15 cellular contexts compared by ENCODE assay signal in genomic region chr13:46595918-46596315, GRCh38. TPM values are rescaled to one million over a fixed set of nuclear protein-coding genes. Genes with fewer than 3 reads are reported as not detected.
DNase-seq lines count a peak whose midpoint lies in the region; ATAC-seq, FAIRE-seq and TF ChIP-seq lines count a peak whose summit lies in the region.
"Had no signal": no experiment of that assay in that cellular context is flagged by ENCODE, and none has a peak within 500 bp of the region (broad histone marks: within the 10 kb centered on the region; RNA-seq: fewer than 3 reads in every experiment).

No MANE protein-coding gene starts in this region.

- peaks cover 96% of the 10 kb centered on the region for H3K79me2 ChIP-seq in OCI-LY7 (ENCODE audit: insufficient read depth, low read depth, low read length)

- DNase-seq in GM12892 (ENCODE audit: insufficient read length) (no peak), OCI-LY7 (ENCODE audit: low spot score) (no peak), esophagus squamous epithelium (lab: John Stamatoyannopoulos, UW) (no peak), stomach (no peak), NCI-H1092 treated with DMSO at 0.1 percent for 48 hours (lab: John Stamatoyannopoulos, UW) (no peak), dermis blood vessel endothelial cell (no peak), glutamatergic neuron (no peak)
- DNase-seq: activated CD4-positive, alpha-beta T cell treated with anti-CD3 and anti-CD28 coated beads for 4 hours; body of pancreas; H7; mucosa of descending colon; NCI-H2227 treated with DMSO at 0.1 percent for 48 hours had no signal

- H4K20me1 ChIP-seq in OCI-LY7 (ENCODE audit: insufficient read depth, low read length): no peaks in the 10 kb centered on the region

- H3K4me1 Mint-ChIP-seq in glutamatergic neuron (ENCODE audit: low read depth, unreplicated experiment): peaks cover 18% of the 10 kb centered on the region

- H3K4me3 ChIP-seq in OCI-LY7 (ENCODE audit: low read depth, low read length, poor library complexity, severe bottlenecking) (peak overlapping the region; percentile 58), esophagus squamous epithelium (no peak overlapping the region), stomach (no peak overlapping the region)
- H3K4me3 ChIP-seq: body of pancreas, K562, mucosa of descending colon, smooth muscle cell had no signal

- no peak overlapping the region for H3K27ac Mint-ChIP-seq in glutamatergic neuron (ENCODE audit: unreplicated experiment)

- H3K36me3 ChIP-seq in OCI-LY7 (ENCODE audit: insufficient read depth, low read length) (peaks cover 4% of the 10 kb centered on the region; the same call in 1 of the 2 replicates), esophagus squamous epithelium (no peaks in the 10 kb centered on the region), stomach (no peaks in the 10 kb centered on the region)

- intact Hi-C loops in OCI-LY7 (cut with micrococcal nuclease; ENCODE audit: unreplicated experiment) (loop anchor here (1.0 to 5.0 kb wide), 4 partner anchors 42 to 414 kb away; partner anchors contain the start of genes LCP1 and RUBCNL), esophagus squamous epithelium (cut with DNase I) (no loop called here), stomach (cut with DNase I; ENCODE audit: low total_unique reads) (no loop called here)

- H3K4me1 ChIP-seq in OCI-LY7 (ENCODE audit: insufficient read depth, low read length, poor library complexity, severe bottlenecking) (peaks cover 99% of the 10 kb centered on the region), esophagus squamous epithelium (peaks cover 36 to 81% (median 43%) of the 10 kb centered on the region in 3 donors), stomach (peaks cover 59 to 100% (median 85%) of the 10 kb centered on the region in 4 donors)

- peak; percentile 27 for FAIRE-seq in GM12892 (lab: Jason Lieb, UNC)
- FAIRE-seq: K562 had no signal

- H3K27me3 ChIP-seq in esophagus squamous epithelium (no peaks in the 10 kb centered on the region), stomach (no peaks in the 10 kb centered on the region)
- H3K27me3 ChIP-seq: body of pancreas had no signal

- no TSS peak for BruUV-seq in OCI-LY7 (replicated peaks; lab: Mats Ljungman, UMichigan)

- H3K27ac ChIP-seq in OCI-LY7 (ENCODE audit: low read depth, low read length, poor library complexity, severe bottlenecking): peak overlapping the region; percentile 98
- peak overlapping the region; percentile 13 to 69 (median 45) for H3K27ac ChIP-seq in esophagus squamous epithelium
- peak overlapping the region in 4 of 5 donors; percentile 46 to 66 (median 56) for H3K27ac ChIP-seq in stomach

- WGBS in esophagus squamous epithelium, 2 donors: 37 to 46% methylated on average over 2 of the region's 2 CpGs
- WGBS in stomach, 5 donors: 45 to 67% (median 55%) methylated on average over 2 of the region's 2 CpGs

- no peak for TF ChIP-seq EP300 in stomach (IDR thresholded peaks at IDR 0.05)

- H3K9me2 ChIP-seq in OCI-LY7 (ENCODE audit: insufficient read depth, low read length): no peaks in the 10 kb centered on the region

- no peak overlapping the region for H3K4me3 Mint-ChIP-seq in glutamatergic neuron (ENCODE audit: unreplicated experiment)

- no peak overlapping the region for H2AFZ ChIP-seq in OCI-LY7 (ENCODE audit: low read length)

- peak overlapping the region; percentile 90 for H3K4me2 ChIP-seq in OCI-LY7 (ENCODE audit: low read length)
- H3K4me2 ChIP-seq: smooth muscle cell had no signal

- TF ChIP-seq POLR2A in GM12892 (IDR thresholded peaks at IDR 0.05; ENCODE audit: low read depth, low read length): no peak
- no peak for TF ChIP-seq POLR2A in esophagus squamous epithelium (IDR thresholded peaks at IDR 0.05)
- no peak for TF ChIP-seq POLR2A in stomach (IDR thresholded peaks at IDR 0.05)

- CTCF ChIA-PET in OCI-LY7 (lab: Charles Lee; ENCODE audit: unreplicated experiment): interaction anchor here (1.6 kb wide), 1 partner anchor 44 kb away, joined by 3 read pairs; no protein-coding TSS in a partner anchor

- H3K36me3 Mint-ChIP-seq in glutamatergic neuron (ENCODE audit: unreplicated experiment): no peaks in the 10 kb centered on the region

- H3K9me3 Mint-ChIP-seq in glutamatergic neuron (ENCODE audit: unreplicated experiment): no peaks in the 10 kb centered on the region

- no peak for TF ChIP-seq CTCF in OCI-LY7 (conservative IDR thresholded peaks at IDR 0.05; ENCODE audit: low read length)
- no peak for TF ChIP-seq CTCF in esophagus squamous epithelium (IDR thresholded peaks at IDR 0.05)
- no peak for TF ChIP-seq CTCF in stomach (IDR thresholded peaks at IDR 0.05)
- no peak for TF ChIP-seq CTCF in glutamatergic neuron (IDR thresholded peaks at IDR 0.05; ENCODE audit: partially characterized antibody, unreplicated experiment)

- no peak for ATAC-seq in activated CD4-positive, CD25-positive, alpha-beta regulatory T cell treated with anti-CD3 and anti-CD28 coated beads, Interleukin-2, amount 50 U/mL, for 24 hours
- ATAC-seq: K562 had no signal

- POLR2A ChIA-PET in OCI-LY7 (lab: Charles Lee): interaction anchor here (0.5 to 5.3 kb wide), 19 partner anchors 9 to 1938 kb away, joined by 3 to 59 read pairs (median 4); no protein-coding TSS in a partner anchor

- H3K27me3 Mint-ChIP-seq in glutamatergic neuron (ENCODE audit: unreplicated experiment): no peaks in the 10 kb centered on the region

- peaks cover 7% of the 10 kb centered on the region; the same call in 1 of the 2 replicates for H3K9me3 ChIP-seq in OCI-LY7 (ENCODE audit: low read length)
- no peaks in the 10 kb centered on the region for H3K9me3 ChIP-seq in esophagus squamous epithelium
- no peaks in the 10 kb centered on the region for H3K9me3 ChIP-seq in stomach
- H3K9me3 ChIP-seq: body of pancreas, mucosa of descending colon had no signal

RNA-seq across cellular contexts. Expression of gene LRCH1, which starts 42.9 kb away (rescaled TPM):
- polyA plus RNA-seq in GM12892 (2012; ENCODE audit: missing spikeins): 27.9 TPM
- 14.9 and 16.7 TPM in 2 replicates for total RNA-seq in OCI-LY7 (2014; rRNA removed; shearing (Covaris generic))
- total RNA-seq in OCI-LY7 (2022): 27.8 and 35.7 TPM in 2 replicates
- total RNA-seq in esophagus squamous epithelium: 10 to 100 TPM in 1 of 4 donors, 1 to 10 TPM in 3; 5.0 to 20.4 (median 7.4) TPM
- total RNA-seq in stomach: 10 to 100 TPM; 14.2 to 70.6 (median 50.9) TPM
- polyA plus RNA-seq in stomach: 1 to 10 TPM; 5.4 to 8.4 (median 7.5) TPM
- total RNA-seq in dermis blood vessel endothelial cell: 21.8 and 25.7 TPM in 2 replicates
- 40.6 TPM for total RNA-seq in glutamatergic neuron (ENCODE audit: unreplicated experiment)

Comparison
In these comparisons a context has a peak if more than half of its experiments do, and no peak if none do; other contexts are left out.
1. H3K27ac ChIP-seq: peak in every context shown above with its lines; median percentile 98 in OCI-LY7; 56 in stomach; 45 in esophagus squamous epithelium.